Comparison of ENCODE assay signal across 1 cellular context in the genomic region with DNA sequence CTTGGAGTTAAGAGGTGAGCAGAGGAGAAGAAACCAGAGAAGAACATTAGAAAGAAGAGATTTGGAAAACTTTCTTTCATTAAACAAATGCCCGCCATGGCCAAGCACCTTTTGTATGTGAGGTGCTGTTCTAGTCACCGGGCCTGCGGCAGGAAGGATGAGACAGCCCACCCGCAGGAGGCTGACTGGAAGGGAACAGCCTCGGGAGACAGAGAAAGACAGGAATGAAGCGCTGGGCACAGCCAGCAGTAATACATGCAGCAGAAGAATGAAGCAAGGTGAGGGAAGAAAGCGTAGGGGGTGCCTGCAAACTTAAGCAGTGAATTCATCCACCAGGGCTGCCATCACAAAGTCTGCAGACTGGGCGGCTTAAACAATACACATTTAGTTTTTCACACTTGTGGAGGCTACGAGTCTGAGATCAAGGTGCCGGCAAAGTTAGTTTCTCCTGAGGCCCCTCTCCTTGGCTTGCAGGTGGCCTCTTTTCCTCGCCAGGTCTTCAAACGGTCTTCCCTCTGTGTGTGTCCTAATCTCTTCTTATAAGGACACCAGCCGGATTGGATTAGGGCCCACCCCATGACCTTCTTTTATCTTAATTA.
TF ChIP-seq lines count a peak whose summit lies in the region.

No MANE protein-coding gene starts in this region.

TF ChIP-seq in HEK293, 187 proteins besides CTCF, POLR2A, EP300 and RAD21 (continued from another document):
- TF ChIP-seq, protein P1, sequence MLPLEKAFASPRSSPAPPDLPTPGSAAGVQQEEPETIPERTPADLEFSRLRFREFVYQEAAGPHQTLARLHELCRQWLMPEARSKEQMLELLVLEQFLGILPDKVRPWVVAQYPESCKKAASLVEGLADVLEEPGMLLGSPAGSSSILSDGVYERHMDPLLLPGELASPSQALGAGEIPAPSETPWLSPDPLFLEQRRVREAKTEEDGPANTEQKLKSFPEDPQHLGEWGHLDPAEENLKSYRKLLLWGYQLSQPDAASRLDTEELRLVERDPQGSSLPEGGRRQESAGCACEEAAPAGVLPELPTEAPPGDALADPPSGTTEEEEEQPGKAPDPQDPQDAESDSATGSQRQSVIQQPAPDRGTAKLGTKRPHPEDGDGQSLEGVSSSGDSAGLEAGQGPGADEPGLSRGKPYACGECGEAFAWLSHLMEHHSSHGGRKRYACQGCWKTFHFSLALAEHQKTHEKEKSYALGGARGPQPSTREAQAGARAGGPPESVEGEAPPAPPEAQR (tag by site-specific recombination; IDR thresholded peaks at IDR 0.05) = no peak
- no peak for TF ChIP-seq ZNF248 (tag by site-specific recombination; IDR thresholded peaks at IDR 0.05)
- TF ChIP-seq KLF7 (tag by site-specific recombination; IDR thresholded peaks at IDR 0.05; ENCODE audit: borderline replicate concordance) = no peak
